21 cellular contexts compared by ENCODE assay signal in genomic region chr1:56658254-56658653, GRCh38. TPM values are rescaled to one million over a fixed set of nuclear protein-coding genes. Genes with fewer than 3 reads are reported as not detected.
"Had no signal": no experiment of that assay in that cellular context is flagged by ENCODE, and none has a peak within 500 bp of the region (broad histone marks: within the 10 kb centered on the region; RNA-seq: fewer than 3 reads in every experiment).

No MANE protein-coding gene starts in this region.

- ATAC-seq: left lobe of liver; mucosa of descending colon; naive thymus-derived CD4-positive, alpha-beta T cell; natural killer cell treated with Interleukin-12 subunit alpha and Interleukin-12 subunit beta and Interleukin-15 and Interleukin-18, amount 100 ng/mL, for 72 hours; sciatic nerve; stimulated activated effector memory CD8-positive, alpha-beta T cell treated with anti-CD3 and anti-CD28 coated beads, Interleukin-12 subunit alpha, Interleukin-12 subunit beta, amount 100 ng/mL, for 72 hours; stimulated activated naive CD8-positive, alpha-beta T cell treated with anti-CD3 and anti-CD28 coated beads, Interleukin-15, amount 100 ng/mL, for 72 hours had no signal

- DNase-seq: head of caudate nucleus; islet precursor cell; midbrain; mucosa of descending colon; naive thymus-derived CD4-positive, alpha-beta T cell; ovary; small intestine; spleen; stimulated activated CD4-positive, alpha-beta T cell treated with anti-CD3 and anti-CD28 coated beads, Interleukin-4, amount 100 ng/mL, for 24 hours; stimulated activated naive CD4-positive, alpha-beta T cell; stimulated activated naive CD8-positive, alpha-beta T cell treated with anti-CD3 and anti-CD28 coated beads, Interleukin-15, amount 100 ng/mL, for 72 hours; substantia nigra; uterus had no signal

- H3K36me3 ChIP-seq: ovary, prostate gland, spleen, uterus had no signal

- H3K27me3 ChIP-seq: hepatocyte, ovary, spleen, tibial nerve, uterus had no signal

- H3K9me3 ChIP-seq: ovary, prostate gland, uterus had no signal

- H3K4me3 ChIP-seq: hepatocyte, lung, mucosa of descending colon, ovary, prostate gland, spleen, tibial nerve, uterus had no signal

- H3K4me1 ChIP-seq: prostate gland, spleen, uterus had no signal

- H3K27ac ChIP-seq: hepatocyte, ovary, prostate gland, spleen, tibial nerve, uterus had no signal

RNA-seq across cellular contexts. Expression of gene PRKAA2, which starts 13.1 kb away (rescaled TPM):
- total RNA-seq: naive thymus-derived CD4-positive, alpha-beta T cell had no signal
- polyA plus RNA-seq: naive thymus-derived CD4-positive, alpha-beta T cell had no signal
